Comparison of ENCODE assay signal across 8 cellular contexts in genomic region chr1:20787100-20787774, GRCh38. TPM values are rescaled to one million over a fixed set of nuclear protein-coding genes. Genes with fewer than 3 reads are reported as not detected.
A peak's percentile ranks its signal among the peaks of the same experiment; 100 is the strongest.
DNase-seq lines count a peak whose midpoint lies in the region; ATAC-seq and TF ChIP-seq lines count a peak whose summit lies in the region.

Gene HP1BP3, minus strand, starts transcription at chr1:20787307. Its CDS starts 6,867 bp downstream, at chr1:20780440.

- H3K36me3 ChIP-seq in kidney epithelial cell (ENCODE audit: control insufficient read depth, insufficient read depth, low read length), result no peaks in the 10 kb centered on the region

- CTCF ChIA-PET in AG04449 (lab: Yijun Ruan, JAX), result interaction anchor here (0.8 to 2.8 kb wide), 10 partner anchors 9 to 444 kb away, joined by 3 to 16 read pairs (median 4); no protein-coding TSS in a partner anchor

- H3K4me3 ChIP-seq in AG04449 (ENCODE audit: low read depth, low read length) (peak within 1 kb of the TSS; percentile 96), kidney epithelial cell (ENCODE audit: low read depth, low read length) (peak within 1 kb of the TSS; percentile 93)

- no peak for DNase-seq in AG04449 (ENCODE audit: low read depth, low spot score)
- peak; percentile 85 for DNase-seq in NCI-H2227 (lab: John Stamatoyannopoulos, UW; ENCODE audit: unreplicated experiment)
- DNase-seq in activated CD4-positive, CD25-positive, alpha-beta regulatory T cell treated with anti-CD3 and anti-CD28 coated beads, Interleukin-2, amount 50 U/mL, for 72 hours, result peak; percentile 86
- peak; percentile 73 for DNase-seq in cerebellar cortex (ENCODE audit: low spot score)
- DNase-seq in kidney epithelial cell (ENCODE audit: low read depth), result no peak
- peak; percentile 81 for DNase-seq in stimulated activated CD4-positive, alpha-beta T cell treated with anti-CD3 and anti-CD28 coated beads, Interleukin-15, amount 100 ng/mL, for 24 hours

- ATAC-seq in GM18868 (IDR thresholded peaks at IDR 0.05; ENCODE audit: unreplicated experiment) (peak; percentile 50), HG03097 (IDR thresholded peaks at IDR 0.05; ENCODE audit: low FRiP score, unreplicated experiment) (peak; percentile 40)

- H3K27me3 ChIP-seq in kidney epithelial cell (ENCODE audit: control insufficient read depth, insufficient read depth, low read length), result no peaks in the 10 kb centered on the region

- POLR2A ChIA-PET in AG04449 (lab: Yijun Ruan, JAX), result interaction anchor here (0.9 to 1.8 kb wide), 8 partner anchors 14 to 408 kb away, joined by 3 to 17 read pairs (median 4); partner anchors contain the start of gene SH2D5

- TF ChIP-seq CTCF in AG04449 (IDR thresholded peaks at IDR 0.05; ENCODE audit: insufficient read depth, low read length, missing control alignments) (no peak), kidney epithelial cell (IDR thresholded peaks at IDR 0.05; ENCODE audit: insufficient read depth, low read length, poor library complexity, severe bottlenecking) (no peak)

RNA-seq across cellular contexts. Expression of gene HP1BP3, which starts in this region (rescaled TPM):
- 101 and 122 TPM in 2 replicates for total RNA-seq in kidney epithelial cell

Comparison
In these comparisons a context has a peak if more than half of its experiments do, and no peak if none do; other contexts are left out.
1. DNase-seq: peak in NCI-H2227 (single experiment), activated CD4-positive, CD25-positive, alpha-beta regulatory T cell treated with anti-CD3 and anti-CD28 coated beads, Interleukin-2, amount 50 U/mL, for 72 hours (single experiment), cerebellar cortex (single experiment) and stimulated activated CD4-positive, alpha-beta T cell treated with anti-CD3 and anti-CD28 coated beads, Interleukin-15, amount 100 ng/mL, for 24 hours (single experiment); none in AG04449 (single experiment) and kidney epithelial cell (single experiment).